8 cellular contexts compared by ENCODE assay signal in genomic region chr1:112955678-112956502, GRCh38. TPM values are rescaled to one million over a fixed set of nuclear protein-coding genes. Genes with fewer than 3 reads are reported as not detected.
DNase-seq lines count a peak whose midpoint lies in the region; ATAC-seq, FAIRE-seq and TF ChIP-seq lines count a peak whose summit lies in the region.

TSS of gene SLC16A1 (minus strand) at chr1:112956196. CDS start at chr1:112929308, 26,888 bp downstream.

- H2AFZ ChIP-seq in keratinocyte (ENCODE audit: control insufficient read depth, low read length): peak within 1 kb of the TSS; percentile 82

- no peaks in the 10 kb centered on the region for H3K27me3 ChIP-seq in keratinocyte (ENCODE audit: control insufficient read depth, extremely low read depth, insufficient read depth, low read length)

- peaks cover 0 to 22% of the 10 kb centered on the region in 2 experiments for H3K36me3 ChIP-seq in keratinocyte (ENCODE audit: control insufficient read depth in 2 of 2, extremely low read depth in 1 of 2, insufficient read depth in 2 of 2, low read length in 2 of 2)

- dilution Hi-C loops in keratinocyte (cut with MboI; ENCODE audit: extremely low pct_ligation_motif_present, low sequenced_read_pairs): no loop called here

- no peak for FAIRE-seq in keratinocyte (lab: Jason Lieb, UNC)

- peak within 1 kb of the TSS; percentile 95 for H3K9ac ChIP-seq in keratinocyte (ENCODE audit: control insufficient read depth, extremely low read depth, insufficient read depth, low read length)

- H3K4me3 ChIP-seq in keratinocyte (ENCODE audit: control insufficient read depth in 2 of 3, extremely low read depth in 1 of 3, insufficient read depth in 2 of 3, low read depth in 1 of 3, low read length in 3 of 3): peak within 1 kb of the TSS; percentile 76 to 89 (median 89)

- ATAC-seq in GM19043 (IDR thresholded peaks at IDR 0.05; ENCODE audit: low read depth, unreplicated experiment) (peak; percentile 60), HG03354 (IDR thresholded peaks at IDR 0.05; ENCODE audit: poor library complexity, severe bottlenecking, unreplicated experiment) (peak; percentile 73)

- H3K9me3 ChIP-seq in keratinocyte (ENCODE audit: control insufficient read depth, low read depth, low read length): no peaks in the 10 kb centered on the region

- DNase-seq in AML-193 (lab: John Stamatoyannopoulos, UW) (peak; percentile 82 to 84), NCI-H345 treated with DMSO at 0.1 percent for 48 hours (lab: John Stamatoyannopoulos, UW; ENCODE audit: unreplicated experiment) (peak; percentile 72), keratinocyte (ENCODE audit: low read depth, low spot score) (peak; percentile 72)
- DNase-seq in activated CD4-positive, CD25-positive, alpha-beta regulatory T cell (lab: John Stamatoyannopoulos, UW): peak; percentile 79 to 83 (median 82)
- DNase-seq in central memory CD4-positive, alpha-beta T cell: peak; percentile 86
- DNase-seq in stimulated activated CD4-positive, alpha-beta T cell treated with anti-CD3 and anti-CD28 coated beads, Interleukin-12 subunit alpha, Interleukin-12 subunit beta, amount 100 ng/mL, for 48 hours (ENCODE audit: low read depth in 2 of 3, low spot score in 1 of 3): peak; percentile 78 to 91 (median 84)

- peaks cover 12% of the 10 kb centered on the region for H4K20me1 ChIP-seq in keratinocyte (ENCODE audit: control insufficient read depth, extremely low read depth, insufficient read depth, low read length)

- peaks cover 5% of the 10 kb centered on the region for H3K9me1 ChIP-seq in keratinocyte (ENCODE audit: control insufficient read depth, extremely low read depth, insufficient read depth, low read length)

- peaks cover 96% of the 10 kb centered on the region for H3K79me2 ChIP-seq in keratinocyte (ENCODE audit: control insufficient read depth, insufficient read depth, low read length)

- TF ChIP-seq CTCF in keratinocyte (optimal IDR thresholded peaks at IDR 0.05 in 1 of 3, IDR thresholded peaks at IDR 0.05 in 1 of 3, conservative IDR thresholded peaks at IDR 0.05 in 1 of 3; ENCODE audit: extremely low read depth in 1 of 3, insufficient read depth in 2 of 3, low read length in 3 of 3): peak in 1 of 3 experiments; percentile 55

- peak within 1 kb of the TSS; percentile 95 for H3K4me2 ChIP-seq in keratinocyte (ENCODE audit: control insufficient read depth, extremely low read depth, insufficient read depth, low read depth, low read length)

- peaks cover 26% of the 10 kb centered on the region for H3K4me1 ChIP-seq in keratinocyte (ENCODE audit: control insufficient read depth, extremely low read depth, insufficient read depth, low read length)

- peak within 1 kb of the TSS; percentile 92 for H3K27ac ChIP-seq in keratinocyte (ENCODE audit: control insufficient read depth, insufficient read depth, low read length)

RNA-seq across cellular contexts. Expression of gene SLC16A1, which starts in this region (rescaled TPM):
- 221 to 269 TPM (median 242 TPM) in 3 replicates for polyA plus RNA-seq in keratinocyte
- 66.2 TPM for polyA plus RNA-seq in keratinocyte (2011; ENCODE audit: low read depth)
- 29.6 and 51.5 TPM in 2 replicates for polyA plus RNA-seq in keratinocyte (2011; cell fraction: cytosol; rRNA removed)
- polyA plus RNA-seq in keratinocyte (2011; cell fraction: nucleus; rRNA removed): 292 and 392 TPM in 2 replicates
- 114 and 178 TPM in 2 replicates for polyA plus RNA-seq in keratinocyte (2012; ENCODE audit: low replicate concordance)
- polyA minus RNA-seq in keratinocyte: 315 to 729 TPM (median 646 TPM) in 3 replicates
- 218 TPM for polyA minus RNA-seq in keratinocyte (2011; cell fraction: cytosol; rRNA and poly(A)+ RNA removed)
- polyA minus RNA-seq in keratinocyte (2011; cell fraction: nucleus; rRNA and poly(A)+ RNA removed): 362 and 575 TPM in 2 replicates

Comparison
In these comparisons a context has a peak if more than half of its experiments do, and no peak if none do; other contexts are left out.
1. Peak in every context shown above with its lines: DNase-seq, ATAC-seq, H3K4me3 ChIP-seq and H3K27ac ChIP-seq.